In genomic region chr13:98262307-98262706, GRCh38 we compare ENCODE assay signal across 12 cellular contexts.
"Had no signal": no experiment of that assay in that cellular context is flagged by ENCODE, and none has a peak within 500 bp of the region (broad histone marks: within the 10 kb centered on the region; RNA-seq: fewer than 3 reads in every experiment).

No MANE protein-coding gene starts in this region.

- H3K9me3 ChIP-seq: ovary, stomach, thoracic aorta had no signal

- H3K27ac ChIP-seq: cardiac muscle cell, ovary, thoracic aorta had no signal

- H3K4me3 ChIP-seq: cardiac muscle cell, ovary, stomach, thoracic aorta had no signal

- H3K36me3 ChIP-seq: cardiac muscle cell, ovary, stomach, thoracic aorta had no signal

- H3K27me3 ChIP-seq: cardiac muscle cell, ovary, stomach had no signal

- DNase-seq: activated CD4-positive, alpha-beta T cell treated with anti-CD3 and anti-CD28 coated beads, Interleukin-2, amount 50 U/mL, for 1 hour; activated naive CD4-positive, alpha-beta T cell treated with anti-CD3 and anti-CD28 coated beads, Interleukin-2, amount 10 ng/mL, durations not matched to agents 7 days and 5 days; activated T-cell treated with anti-CD3 and anti-CD28 coated beads for 4 hours; hippocampal formation; kidney glomerular epithelial cell; left ventricle myocardium superior; ovary; stimulated activated CD4-positive, alpha-beta T cell treated with anti-CD3 and anti-CD28 coated beads, Interleukin-2, amount 100 ng/mL, for 24 hours; stomach; T-helper 2 cell had no signal
